ENCODE assay signal across 1 cellular context in the genomic region with DNA sequence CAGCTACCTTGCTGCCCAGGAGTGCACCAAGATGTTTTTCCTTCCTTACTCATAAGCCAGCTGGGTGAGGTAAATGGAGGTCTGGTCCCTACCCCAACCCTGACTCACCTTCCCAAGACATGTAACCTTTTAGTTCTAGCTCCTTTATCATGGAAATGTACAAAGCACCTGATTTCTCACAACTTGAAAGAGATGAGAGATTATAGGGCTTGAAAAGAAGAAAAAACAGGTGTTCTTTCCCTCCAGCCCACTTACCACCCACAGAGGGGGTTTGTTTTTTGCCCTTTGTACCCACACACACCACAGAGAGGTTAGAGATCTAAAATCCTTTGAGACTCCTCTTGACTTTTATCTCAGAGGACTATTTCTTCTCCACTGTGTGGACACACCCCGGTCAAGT.
TF ChIP-seq lines count a peak whose summit lies in the region.

No MANE protein-coding gene starts in this region.

TF ChIP-seq in GM12878, 131 proteins besides CTCF, POLR2A, EP300 and RAD21:
- TF ChIP-seq BHLHE40 (IDR thresholded peaks at IDR 0.05; ENCODE audit: borderline replicate concordance in 1 of 2, low read depth in 2 of 2, low read length in 1 of 2) (no peak), NR2F1 (conservative IDR thresholded peaks at IDR 0.05) (peak; percentile 61), NR2C1 (IDR thresholded peaks at IDR 0.05) (no peak), RUNX3 (IDR thresholded peaks at IDR 0.05; ENCODE audit: low read length) (peak; percentile 58), ZBED1 (IDR thresholded peaks at IDR 0.05; ENCODE audit: borderline replicate concordance) (no peak), SUZ12 (IDR thresholded peaks at IDR 0.05; ENCODE audit: unreplicated experiment) (no peak), BACH1 (IDR thresholded peaks at IDR 0.05; ENCODE audit: borderline replicate concordance) (no peak)
